In the genomic region with DNA sequence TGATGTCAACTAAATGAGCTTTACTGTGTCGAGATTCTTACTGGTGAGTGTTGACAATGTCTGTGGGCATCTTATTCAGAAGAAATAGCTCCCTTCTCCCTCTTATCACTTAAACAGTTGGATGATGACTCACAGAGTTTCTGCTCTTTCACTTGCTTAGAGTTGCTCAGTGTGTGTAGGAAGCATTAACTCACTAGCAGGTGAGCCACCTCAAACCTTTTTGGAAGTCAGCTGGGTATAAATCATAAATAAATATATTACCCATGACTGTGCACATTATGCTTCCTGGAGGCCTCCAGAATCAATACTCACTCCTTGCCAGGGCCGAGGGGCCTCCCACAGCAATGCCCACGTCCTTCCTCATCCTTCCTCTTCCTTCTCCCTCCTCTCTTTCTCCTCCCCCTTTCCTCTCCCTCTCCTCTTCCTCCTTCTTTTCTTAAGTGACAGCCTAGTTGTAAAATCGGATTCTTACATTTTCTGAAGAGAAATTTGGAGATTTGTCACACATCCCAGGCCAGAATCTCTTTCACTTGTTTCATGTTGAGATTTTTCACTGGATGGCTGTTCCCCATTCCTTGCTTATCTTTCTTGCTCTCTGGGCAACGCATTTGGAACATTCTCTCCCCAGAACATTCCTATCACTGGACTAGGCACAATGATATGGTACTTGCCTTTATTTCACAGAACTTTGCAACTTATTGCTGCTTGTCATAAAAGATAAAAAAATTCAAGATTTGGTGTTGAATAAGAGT, we compare ENCODE assay signal across 1 cellular context.
TF ChIP-seq lines count a peak whose summit lies in the region.

No MANE protein-coding gene starts in this region.

TF ChIP-seq in K562, 482 proteins besides CTCF, POLR2A, EP300 and RAD21 (continued from another document):
- TF ChIP-seq, protein P1, sequence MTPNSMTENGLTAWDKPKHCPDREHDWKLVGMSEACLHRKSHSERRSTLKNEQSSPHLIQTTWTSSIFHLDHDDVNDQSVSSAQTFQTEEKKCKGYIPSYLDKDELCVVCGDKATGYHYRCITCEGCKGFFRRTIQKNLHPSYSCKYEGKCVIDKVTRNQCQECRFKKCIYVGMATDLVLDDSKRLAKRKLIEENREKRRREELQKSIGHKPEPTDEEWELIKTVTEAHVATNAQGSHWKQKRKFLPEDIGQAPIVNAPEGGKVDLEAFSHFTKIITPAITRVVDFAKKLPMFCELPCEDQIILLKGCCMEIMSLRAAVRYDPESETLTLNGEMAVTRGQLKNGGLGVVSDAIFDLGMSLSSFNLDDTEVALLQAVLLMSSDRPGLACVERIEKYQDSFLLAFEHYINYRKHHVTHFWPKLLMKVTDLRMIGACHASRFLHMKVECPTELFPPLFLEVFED (CRISPR knock-in tag; conservative IDR thresholded peaks at IDR 0.05) = 0 out of 2 replicates have a peak, but pooled peaks have one; percentile 11
- TF ChIP-seq GTF2E2 (tag; IDR thresholded peaks at IDR 0.05) = peak; percentile 47; the same call in 1 of the 2 replicates
- peak; percentile 45; the same call in 1 of the 2 replicates for TF ChIP-seq TCF3 (CRISPR knock-in tag; IDR thresholded peaks at IDR 0.05)
- TF ChIP-seq FOXA3 (CRISPR knock-in tag; conservative IDR thresholded peaks at IDR 0.05 in 1 of 2, IDR thresholded peaks at IDR 0.05 in 1 of 2) = peak in 1 of 2 experiments; percentile 44; a peak in 1 of 4 replicates
- no peak for TF ChIP-seq PRPF4 (IDR thresholded peaks at IDR 0.05; ENCODE audit: insufficient read depth, low read depth, low read length, poor library complexity, severe bottlenecking)
- 0 out of 4 replicates have a peak, but pooled peaks of 1 of the 2 experiments have one; percentile 28 for TF ChIP-seq TRIM24 (IDR thresholded peaks at IDR 0.05)
- TF ChIP-seq NFRKB (IDR thresholded peaks at IDR 0.05; ENCODE audit: low read depth) = peak; percentile 47; the same call in 1 of the 2 replicates
- peak; percentile 51; the same call in 1 of the 2 replicates for TF ChIP-seq TEAD4 (IDR thresholded peaks at IDR 0.05; ENCODE audit: low read length)
- TF ChIP-seq TEAD4 (CRISPR knock-in tag; IDR thresholded peaks at IDR 0.05; ENCODE audit: borderline replicate concordance) = no peak
- TF ChIP-seq FOS (IDR thresholded peaks at IDR 0.05; ENCODE audit: extremely low read depth, insufficient read length) = peak; percentile 30
- TF ChIP-seq RBM34 (IDR thresholded peaks at IDR 0.05; ENCODE audit: borderline replicate concordance, insufficient read depth, low read length) = no peak
- TF ChIP-seq SOX6 (IDR thresholded peaks at IDR 0.05) = no peak
- 0 out of 2 replicates have a peak, but pooled peaks have one; percentile 11 for TF ChIP-seq ZNF24 (IDR thresholded peaks at IDR 0.05)
- TF ChIP-seq MAFK (IDR thresholded peaks at IDR 0.05; ENCODE audit: low read length) = 0 out of 2 replicates have a peak, but pooled peaks have one; percentile 11
- peak in 1 of 2 experiments; percentile 28; a peak in 1 of 4 replicates for TF ChIP-seq MAZ (CRISPR knock-in tag; conservative IDR thresholded peaks at IDR 0.05 in 1 of 2, IDR thresholded peaks at IDR 0.05 in 1 of 2)
- peak; percentile 18; the same call in 1 of the 2 replicates for TF ChIP-seq C11orf30 (IDR thresholded peaks at IDR 0.05; ENCODE audit: low read depth)
- TF ChIP-seq, protein P2, sequence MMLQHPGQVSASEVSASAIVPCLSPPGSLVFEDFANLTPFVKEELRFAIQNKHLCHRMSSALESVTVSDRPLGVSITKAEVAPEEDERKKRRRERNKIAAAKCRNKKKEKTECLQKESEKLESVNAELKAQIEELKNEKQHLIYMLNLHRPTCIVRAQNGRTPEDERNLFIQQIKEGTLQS (IDR thresholded peaks at IDR 0.05) = peak; percentile 91
- TF ChIP-seq, protein P2 (CRISPR knock-in tag; conservative IDR thresholded peaks at IDR 0.05) = no peak
- TF ChIP-seq ARID1B (IDR thresholded peaks at IDR 0.05) = peak; percentile 82
- no peak for TF ChIP-seq ZNF224 (CRISPR knock-in tag; IDR thresholded peaks at IDR 0.05)
- TF ChIP-seq, protein P3, sequence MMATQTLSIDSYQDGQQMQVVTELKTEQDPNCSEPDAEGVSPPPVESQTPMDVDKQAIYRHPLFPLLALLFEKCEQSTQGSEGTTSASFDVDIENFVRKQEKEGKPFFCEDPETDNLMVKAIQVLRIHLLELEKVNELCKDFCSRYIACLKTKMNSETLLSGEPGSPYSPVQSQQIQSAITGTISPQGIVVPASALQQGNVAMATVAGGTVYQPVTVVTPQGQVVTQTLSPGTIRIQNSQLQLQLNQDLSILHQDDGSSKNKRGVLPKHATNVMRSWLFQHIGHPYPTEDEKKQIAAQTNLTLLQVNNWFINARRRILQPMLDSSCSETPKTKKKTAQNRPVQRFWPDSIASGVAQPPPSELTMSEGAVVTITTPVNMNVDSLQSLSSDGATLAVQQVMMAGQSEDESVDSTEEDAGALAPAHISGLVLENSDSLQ (IDR thresholded peaks at IDR 0.05) = peak; percentile 34; the same call in 1 of the 2 replicates
- TF ChIP-seq JUN (IDR thresholded peaks at IDR 0.05; ENCODE audit: borderline replicate concordance, low read depth, low read length) = peak; percentile 85
- TF ChIP-seq JUN (CRISPR knock-in tag; IDR thresholded peaks at IDR 0.05; ENCODE audit: borderline replicate concordance) = no peak
- TF ChIP-seq DIDO1 (tag; IDR thresholded peaks at IDR 0.05; ENCODE audit: low read depth) = no peak
- TF ChIP-seq RBM14 (IDR thresholded peaks at IDR 0.05; ENCODE audit: borderline replicate concordance, insufficient read depth, low read depth, low read length) = no peak
- TF ChIP-seq CBFA2T2 (conservative IDR thresholded peaks at IDR 0.05) = peak; percentile 61
- TF ChIP-seq STAT5A (IDR thresholded peaks at IDR 0.05; ENCODE audit: borderline replicate concordance, low read length) = 0 out of 2 replicates have a peak, but pooled peaks have one; percentile 10
- no peak for TF ChIP-seq CEBPG (CRISPR knock-in tag; IDR thresholded peaks at IDR 0.05)
- 0 out of 4 replicates have a peak, but pooled peaks of 1 of the 2 experiments have one; percentile 34 for TF ChIP-seq CEBPG (tag; conservative IDR thresholded peaks at IDR 0.05 in 1 of 2, IDR thresholded peaks at IDR 0.05 in 1 of 2)
- peak; percentile 93 for TF ChIP-seq JUND (IDR thresholded peaks at IDR 0.05; ENCODE audit: borderline replicate concordance, low read depth, low read length)
- peak; percentile 76; the same call in 2 of the 3 replicates for TF ChIP-seq JUND (tag; IDR thresholded peaks at IDR 0.05; ENCODE audit: borderline replicate concordance, low read depth, low read length)
- peak; percentile 11; the same call in 1 of the 2 replicates for TF ChIP-seq NFE2 (IDR thresholded peaks at IDR 0.05; ENCODE audit: low read depth)
- TF ChIP-seq SMARCA4 (IDR thresholded peaks at IDR 0.05) = peak; percentile 70; the same call in 1 of the 2 replicates
- TF ChIP-seq NFYB (IDR thresholded peaks at IDR 0.05; ENCODE audit: extremely low read depth, insufficient read length) = no peak
- TF ChIP-seq KDM1A (IDR thresholded peaks at IDR 0.05) = peak; percentile 76; a peak in 3 of 4 replicates
- TF ChIP-seq FOSL1 (tag; conservative IDR thresholded peaks at IDR 0.05) = peak; percentile 97
- TF ChIP-seq CTBP1 (IDR thresholded peaks at IDR 0.05; ENCODE audit: borderline replicate concordance) = peak; percentile 39; the same call in 1 of the 2 replicates
- TF ChIP-seq ZEB2 (IDR thresholded peaks at IDR 0.05) = 0 out of 2 replicates have a peak, but pooled peaks have one; percentile 47
- no peak for TF ChIP-seq ZZZ3 (IDR thresholded peaks at IDR 0.05)
- 0 out of 2 replicates have a peak, but pooled peaks have one; percentile 18 for TF ChIP-seq NCOR1 (IDR thresholded peaks at IDR 0.05)
- TF ChIP-seq PHTF2 (CRISPR knock-in tag; IDR thresholded peaks at IDR 0.05) = no peak
- TF ChIP-seq ZBED1 (IDR thresholded peaks at IDR 0.05) = no peak
- peak; percentile 49; the same call in 1 of the 2 replicates for TF ChIP-seq MAFG (tag; conservative IDR thresholded peaks at IDR 0.05)
- peak; percentile 76 for TF ChIP-seq CBFA2T3 (IDR thresholded peaks at IDR 0.05)
- TF ChIP-seq RBM17 (IDR thresholded peaks at IDR 0.05; ENCODE audit: borderline replicate concordance, low read depth, low read length) = no peak
- TF ChIP-seq TBP (optimal IDR thresholded peaks at IDR 0.05; ENCODE audit: low read depth, low read length) = no peak
- TF ChIP-seq DPF2 (IDR thresholded peaks at IDR 0.05) = peak; percentile 79
- peak; percentile 73; the same call in 1 of the 2 replicates for TF ChIP-seq SMARCC2 (IDR thresholded peaks at IDR 0.05; ENCODE audit: low read depth)
- TF ChIP-seq ZSCAN29 (IDR thresholded peaks at IDR 0.05) = no peak
- no peak for TF ChIP-seq KLF1 (tag; IDR thresholded peaks at IDR 0.05)
- TF ChIP-seq RCOR1 (IDR thresholded peaks at IDR 0.05; ENCODE audit: borderline replicate concordance in 1 of 2, low read depth in 2 of 2, low read length in 2 of 2) = peak in 1 of 2 experiments; percentile 82; a peak in 1 of 4 replicates
- no peak for TF ChIP-seq ZNF174 (CRISPR knock-in tag; IDR thresholded peaks at IDR 0.05)
- TF ChIP-seq SMARCE1 (IDR thresholded peaks at IDR 0.05) = peak; percentile 71; the same call in 1 of the 2 replicates
- TF ChIP-seq TAL1 (IDR thresholded peaks at IDR 0.05) = peak; percentile 5; the same call in 1 of the 2 replicates
